ENCODE assay signal across 8 cellular contexts in genomic region chr20:8213831-8214587, GRCh38.
DNase-seq lines count a peak whose midpoint lies in the region; ATAC-seq and TF ChIP-seq lines count a peak whose summit lies in the region.

No MANE protein-coding gene starts in this region.

- H3K18ac ChIP-seq in neuronal stem cell (ENCODE audit: low read length) = no peak overlapping the region

- H3K9me3 Mint-ChIP-seq in CD4-positive, alpha-beta T cell = no peaks in the 10 kb centered on the region
- no peaks in the 10 kb centered on the region for H3K9me3 Mint-ChIP-seq in WTC11

- H3K36me3 Mint-ChIP-seq in CD4-positive, alpha-beta T cell (ENCODE audit: low read depth) = no peaks in the 10 kb centered on the region
- H3K36me3 Mint-ChIP-seq in WTC11 = no peaks in the 10 kb centered on the region

- no TSS peak for BruUV-seq in PC-9 (replicated peaks; lab: Mats Ljungman, UMichigan)

- no peaks in the 10 kb centered on the region for H3K9me3 ChIP-seq in CD4-positive, alpha-beta T cell (ENCODE audit: control insufficient read depth, low read length)
- H3K9me3 ChIP-seq in neuronal stem cell (replicated peaks in 1 of 2; ENCODE audit: control insufficient read depth in 2 of 2, insufficient read depth in 1 of 2, low read depth in 1 of 2, low read length in 2 of 2) (no peaks in the 10 kb centered on the region), prostate gland (no peaks in the 10 kb centered on the region), PC-9 (ENCODE audit: insufficient read depth, low read depth) (no peaks in the 10 kb centered on the region)

- H3K9me2 ChIP-seq in PC-9 (ENCODE audit: insufficient read depth) = no peaks in the 10 kb centered on the region

- H3K79me2 ChIP-seq in PC-9 (ENCODE audit: low read depth) = no peaks in the 10 kb centered on the region

- POLR2A ChIA-PET in CD4-positive, alpha-beta T cell (lab: Charles Lee) = interaction anchor here (1.1 kb wide), 1 partner anchor 194 kb away, joined by 3 read pairs; the partner anchor contains the start of gene TMX4
- POLR2A ChIA-PET in WTC11 (lab: Charles Lee) (no interaction called here), PC-9 (lab: Charles Lee; ENCODE audit: unreplicated experiment) (interaction anchor here (0.6 kb wide), 1 partner anchor 66 kb away, joined by 5 read pairs; no protein-coding TSS in a partner anchor)

- no peak overlapping the region for H4K8ac ChIP-seq in neuronal stem cell (ENCODE audit: low read depth, low read length)

- no peaks in the 10 kb centered on the region for H3K79me1 ChIP-seq in neuronal stem cell (ENCODE audit: low read depth, low read length)

- TF ChIP-seq POLR2A in prostate gland (IDR thresholded peaks at IDR 0.05) = no peak

- H2BK15ac ChIP-seq in neuronal stem cell (ENCODE audit: low read length) = no peak overlapping the region

- no peak overlapping the region for H3K9ac ChIP-seq in neuronal stem cell (ENCODE audit: low read depth, low read length, poor library complexity)

- no peak overlapping the region for H3K23ac ChIP-seq in neuronal stem cell (ENCODE audit: low read depth, low read length, poor library complexity)

- DNase-seq in CD4-positive, alpha-beta T cell = no peak
- DNase-seq in dermis blood vessel endothelial cell (peak; percentile 56), neuronal stem cell (ENCODE audit: low spot score) (no peak), WTC11 (ENCODE audit: low spot score) (no peak), prostate gland (ENCODE audit: low spot score) (no peak), PC-9 (no peak)

- peak overlapping the region; percentile 79 for H3K4me3 Mint-ChIP-seq in CD4-positive, alpha-beta T cell
- H3K4me3 Mint-ChIP-seq in WTC11 = no peak overlapping the region

- no peak overlapping the region for H2BK120ac ChIP-seq in neuronal stem cell (ENCODE audit: low read depth, low read length)

- no peaks in the 10 kb centered on the region for H4K20me1 ChIP-seq in PC-9 (ENCODE audit: insufficient read depth)

- H3K4ac ChIP-seq in neuronal stem cell (ENCODE audit: low read length) = no peak overlapping the region

- H2AFZ ChIP-seq in neuronal stem cell (ENCODE audit: low read length) (no peak overlapping the region), PC-9 (no peak overlapping the region)

- no peak overlapping the region for H3K14ac ChIP-seq in neuronal stem cell (ENCODE audit: low read length)

- WGBS in neuronal stem cell (ENCODE audit: extremely low coverage in 2 of 2, insufficient read length in 2 of 2, insufficient replicate concordance in 1 of 2), 2 donors = no CpG with 5 or more reads among the region's 12 CpGs
- 80% methylated on average over 12 of the region's 12 CpGs for WGBS in prostate gland

- H3K4me2 ChIP-seq in neuronal stem cell (ENCODE audit: insufficient read depth, low read length, poor library complexity, severe bottlenecking) (no peak overlapping the region), PC-9 (no peak overlapping the region)

- H2AK5ac ChIP-seq in neuronal stem cell (ENCODE audit: low read depth, low read length) = no peak overlapping the region

- H4K91ac ChIP-seq in neuronal stem cell (ENCODE audit: low read depth, low read length, poor library complexity) = no peak overlapping the region

- no peak overlapping the region for H2BK12ac ChIP-seq in neuronal stem cell (ENCODE audit: low read length)

- CTCF ChIA-PET in CD4-positive, alpha-beta T cell (lab: Charles Lee) = no interaction called here
- CTCF ChIA-PET in WTC11 (lab: Charles Lee) = interaction anchor here (1.0 kb wide), 1 partner anchor 132 kb away, joined by 3 read pairs; no protein-coding TSS in a partner anchor
- CTCF ChIA-PET in PC-9 (lab: Charles Lee) = no interaction called here

- TF ChIP-seq CTCF in CD4-positive, alpha-beta T cell (IDR thresholded peaks at IDR 0.05) = no peak
- TF ChIP-seq CTCF in WTC11 (IDR thresholded peaks at IDR 0.05) = no peak
- no peak for TF ChIP-seq CTCF in prostate gland (IDR thresholded peaks at IDR 0.05)
- TF ChIP-seq CTCF in PC-9 (conservative IDR thresholded peaks at IDR 0.05) = no peak

- no peaks in the 10 kb centered on the region for H3K27me3 Mint-ChIP-seq in CD4-positive, alpha-beta T cell
- H3K27me3 Mint-ChIP-seq in WTC11 (ENCODE audit: low read depth) = no peaks in the 10 kb centered on the region

- no peaks in the 10 kb centered on the region for H3K36me3 ChIP-seq in neuronal stem cell (replicated peaks in 1 of 2; ENCODE audit: control insufficient read depth in 2 of 2, insufficient read depth in 2 of 2, low read length in 2 of 2)
- no peaks in the 10 kb centered on the region for H3K36me3 ChIP-seq in prostate gland
- no peaks in the 10 kb centered on the region for H3K36me3 ChIP-seq in PC-9 (ENCODE audit: low read depth)

- H3K4me1 Mint-ChIP-seq in CD4-positive, alpha-beta T cell (ENCODE audit: low read depth) = peaks cover 25% of the 10 kb centered on the region
- peaks cover 30% of the 10 kb centered on the region for H3K4me1 Mint-ChIP-seq in WTC11

- H3K27me3 ChIP-seq in CD4-positive, alpha-beta T cell (ENCODE audit: control insufficient read depth, insufficient read depth, low read length) = no peaks in the 10 kb centered on the region
- H3K27me3 ChIP-seq in neuronal stem cell (ENCODE audit: control insufficient read depth in 3 of 3, insufficient read depth in 3 of 3, low read depth in 1 of 3, low read length in 3 of 3) (no peaks in the 10 kb centered on the region), prostate gland (replicated peaks; ENCODE audit: insufficient read depth) (no peaks in the 10 kb centered on the region), PC-9 (ENCODE audit: insufficient read depth, low read depth) (peaks cover 8% of the 10 kb centered on the region; the same call in 1 of the 2 replicates)

- no peak overlapping the region for H2BK5ac ChIP-seq in neuronal stem cell (ENCODE audit: low read length)

- peak overlapping the region; percentile 15 for H3K27ac ChIP-seq in CD4-positive, alpha-beta T cell (ENCODE audit: low read depth, low read length)
- H3K27ac ChIP-seq in neuronal stem cell (replicated peaks; ENCODE audit: low read length) = no peak overlapping the region
- H3K27ac ChIP-seq in prostate gland = no peak overlapping the region
- no peak overlapping the region for H3K27ac ChIP-seq in PC-9

- ATAC-seq in CD4-positive, alpha-beta T cell (ENCODE audit: poor library complexity) = peak; percentile 75
- ATAC-seq in GM19351 (IDR thresholded peaks at IDR 0.05; ENCODE audit: unreplicated experiment) (peak; percentile 75), HG03139 (IDR thresholded peaks at IDR 0.05; ENCODE audit: unreplicated experiment) (peak; percentile 83), WTC11 (no peak)

- no peaks in the 10 kb centered on the region for H3F3A ChIP-seq in PC-9 (ENCODE audit: insufficient read depth, low read depth)

- H3K4me1 ChIP-seq in neuronal stem cell (ENCODE audit: control insufficient read depth in 2 of 2, insufficient read depth in 1 of 2, low read depth in 1 of 2, low read length in 2 of 2) (peaks cover 9% of the 10 kb centered on the region in 2 donors), prostate gland (replicated peaks) (no peaks in the 10 kb centered on the region), PC-9 (replicated peaks; ENCODE audit: insufficient read depth) (no peaks in the 10 kb centered on the region)

- intact Hi-C loops in CD4-positive, alpha-beta T cell (cut with DNase I, micrococcal nuclease) = no loop called here
- intact Hi-C loops in prostate gland (cut with DNase I) = no loop called here
- intact Hi-C loops in PC-9 (cut with micrococcal nuclease; ENCODE audit: unreplicated experiment) = no loop called here

- peak overlapping the region; percentile 76 for H3K27ac Mint-ChIP-seq in CD4-positive, alpha-beta T cell
- H3K27ac Mint-ChIP-seq in WTC11 = no peak overlapping the region

- H3K4me3 ChIP-seq in neuronal stem cell (ENCODE audit: low read length in 2 of 2) = no peak overlapping the region
- no peak overlapping the region for H3K4me3 ChIP-seq in prostate gland
- no peak overlapping the region for H3K4me3 ChIP-seq in PC-9

TF ChIP-seq in WTC11, 78 proteins besides CTCF, POLR2A, EP300 and RAD21 (continues in another document):
- TF ChIP-seq NFYB (CRISPR knock-in tag; conservative IDR thresholded peaks at IDR 0.05; ENCODE audit: low read depth) (no peak), STAT6 (CRISPR knock-in tag; conservative IDR thresholded peaks at IDR 0.05; ENCODE audit: low read depth) (no peak), ESRRA (CRISPR knock-in tag; IDR thresholded peaks at IDR 0.05; ENCODE audit: borderline replicate concordance) (no peak), ZBTB43 (CRISPR knock-in tag; IDR thresholded peaks at IDR 0.05) (no peak), FOXK1 (CRISPR knock-in tag; IDR thresholded peaks at IDR 0.05) (no peak), ELF4 (CRISPR knock-in tag; IDR thresholded peaks at IDR 0.05; ENCODE audit: low read depth) (no peak), EMX1 (CRISPR knock-in tag; IDR thresholded peaks at IDR 0.05) (no peak), TEAD1 (CRISPR knock-in tag; IDR thresholded peaks at IDR 0.05) (no peak), MXD4 (CRISPR knock-in tag; IDR thresholded peaks at IDR 0.05; ENCODE audit: borderline replicate concordance) (no peak)
